Comparison of ENCODE assay signal across 27 cellular contexts in the genomic region with DNA sequence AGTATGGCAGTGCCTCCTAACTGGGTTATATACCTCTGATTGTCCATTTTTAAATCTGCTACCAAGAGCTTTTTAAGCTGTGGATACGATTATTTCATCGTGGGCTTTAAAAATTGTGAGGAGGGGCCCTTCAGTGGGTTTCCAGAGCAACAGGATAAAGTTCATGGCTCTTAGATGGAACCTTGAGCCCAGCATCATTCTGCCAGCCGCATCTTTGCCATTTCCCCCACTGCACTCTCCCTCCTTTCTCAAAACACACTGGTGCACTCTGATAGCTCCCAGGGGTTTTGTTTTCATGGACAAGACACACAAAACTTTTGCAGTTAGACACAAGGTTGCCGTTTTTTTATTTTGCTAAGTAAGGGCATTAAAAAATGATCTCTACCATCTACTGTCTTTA. TPM values are rescaled to one million over a fixed set of nuclear protein-coding genes. Genes with fewer than 3 reads are reported as not detected.
DNase-seq lines count a peak whose midpoint lies in the region; ATAC-seq and TF ChIP-seq lines count a peak whose summit lies in the region.
"Had no signal": no experiment of that assay in that cellular context is flagged by ENCODE, and none has a peak within 500 bp of the region (broad histone marks: within the 10 kb centered on the region; RNA-seq: fewer than 3 reads in every experiment).

No MANE protein-coding gene starts in this region.

- DNase-seq in CD14-positive monocyte (ENCODE audit: low spot score): no peak
- no peak for DNase-seq in T-helper 17 cell
- no peak for DNase-seq in hepatocyte (ENCODE audit: low spot score)
- DNase-seq in stimulated activated effector memory CD8-positive, alpha-beta T cell treated with anti-CD3 and anti-CD28 coated beads, Interleukin-12 subunit alpha, Interleukin-12 subunit beta, amount 100 ng/mL, for 72 hours (ENCODE audit: low spot score in 2 of 2): no peak
- DNase-seq in iPS-NIHi11 (ENCODE audit: low spot score): no peak
- no peak for DNase-seq in NCI-H510A (lab: John Stamatoyannopoulos, UW)
- DNase-seq in NK-92 treated with Interleukin-12 subunit alpha and Interleukin-12 subunit beta, amount 100 ng/mL, for 24 hours (lab: John Stamatoyannopoulos, UW): no peak
- no peak for DNase-seq in NCI-H226
- DNase-seq: activated CD4-positive, alpha-beta T cell treated with anti-CD3 and anti-CD28 coated beads, Interleukin-2, amount 50 U/mL, for 1 hour; activated T-cell treated with anti-CD3 and anti-CD28 coated beads, Interleukin-2, amount 50 U/mL, for 24 hours; AML-193; caudate nucleus; CD8-positive, alpha-beta memory T cell; Karpas-422; NCI-H1436 treated with DMSO at 0.1 percent for 48 hours; NCI-H2081 treated with DMSO at 0.1 percent for 48 hours; NCI-H345; NCI-H748 treated with DMSO at 0.1 percent for 48 hours; RPMI8226; SJCRH30; stimulated activated CD4-positive, alpha-beta T cell treated with anti-CD3 and anti-CD28 coated beads, Interleukin-15, amount 100 ng/mL, for 24 hours; stimulated activated CD4-positive, alpha-beta T cell treated with anti-CD3 and anti-CD28 coated beads, Interleukin-4, amount 100 ng/mL, for 4 hours; uterus had no signal

- no peak overlapping the region for H3K4me2 ChIP-seq in hepatocyte
- H3K4me2 ChIP-seq: A549 had no signal

- H3K36me3 ChIP-seq in hepatocyte (replicated peaks; ENCODE audit: insufficient read depth, low read depth): no peaks in the 10 kb centered on the region
- H3K36me3 ChIP-seq: SJCRH30, uterus had no signal

- H3K27me3 Mint-ChIP-seq in CD14-positive monocyte (ENCODE audit: low read depth in 3 of 3) (peaks cover 0 to 6% (median 0%) of the 10 kb centered on the region in 3 donors), T-helper 17 cell (no peaks in the 10 kb centered on the region)
- H3K27me3 Mint-ChIP-seq: activated T-cell treated with anti-CD3 and anti-CD28 coated beads, Interleukin-2, amount 50 U/mL, for 24 hours had no signal

- WGBS in hepatocyte (ENCODE audit: low lambda C conversion rate, missing lambda C conversion rate): 75% methylated on average over 4 of the region's 4 CpGs

- H3K36me3 Mint-ChIP-seq in CD14-positive monocyte (peaks cover 23% of the 10 kb centered on the region in 2 donors), T-helper 17 cell (ENCODE audit: low read depth) (peaks cover 4% of the 10 kb centered on the region)
- H3K36me3 Mint-ChIP-seq in stimulated activated effector memory CD8-positive, alpha-beta T cell treated with anti-CD3 and anti-CD28 coated beads, Interleukin-12 subunit alpha, Interleukin-12 subunit beta, amount 100 ng/mL, for 72 hours: peaks cover 22% of the 10 kb centered on the region
- H3K36me3 Mint-ChIP-seq: WTC11 had no signal

- TF ChIP-seq CTCF in CD14-positive monocyte (IDR thresholded peaks at IDR 0.05) (no peak), hepatocyte (IDR thresholded peaks at IDR 0.05; ENCODE audit: poor library complexity) (no peak)

- no peak overlapping the region for H2AFZ ChIP-seq in hepatocyte

- H3K4me1 Mint-ChIP-seq in CD14-positive monocyte (peaks cover 68% of the 10 kb centered on the region), T-helper 17 cell (peaks cover 54% of the 10 kb centered on the region)
- H3K4me1 Mint-ChIP-seq in stimulated activated effector memory CD8-positive, alpha-beta T cell treated with anti-CD3 and anti-CD28 coated beads, Interleukin-12 subunit alpha, Interleukin-12 subunit beta, amount 100 ng/mL, for 72 hours: peaks cover 51% of the 10 kb centered on the region

- H3K4me3 Mint-ChIP-seq in CD14-positive monocyte: no peak overlapping the region
- no peak overlapping the region for H3K4me3 Mint-ChIP-seq in T-helper 17 cell
- H3K4me3 Mint-ChIP-seq in stimulated activated effector memory CD8-positive, alpha-beta T cell treated with anti-CD3 and anti-CD28 coated beads, Interleukin-12 subunit alpha, Interleukin-12 subunit beta, amount 100 ng/mL, for 72 hours: no peak overlapping the region
- H3K4me3 Mint-ChIP-seq: activated T-cell treated with anti-CD3 and anti-CD28 coated beads, Interleukin-2, amount 50 U/mL, for 24 hours; CD8-positive, alpha-beta memory T cell; nephron; WTC11 had no signal

- H3K9me3 ChIP-seq in T-helper 17 cell (ENCODE audit: control insufficient read depth, low read length, poor library complexity, severe bottlenecking) (no peaks in the 10 kb centered on the region), hepatocyte (ENCODE audit: low read depth) (no peaks in the 10 kb centered on the region)
- H3K9me3 ChIP-seq: A549, mucosa of descending colon, SJCRH30, uterus had no signal

- H3K27ac Mint-ChIP-seq in CD14-positive monocyte (peak overlapping the region in 5 of 7 donors; percentile 4 to 43 (median 32)), T-helper 17 cell (peak overlapping the region; percentile 78)
- peak overlapping the region; percentile 62 for H3K27ac Mint-ChIP-seq in stimulated activated effector memory CD8-positive, alpha-beta T cell treated with anti-CD3 and anti-CD28 coated beads, Interleukin-12 subunit alpha, Interleukin-12 subunit beta, amount 100 ng/mL, for 72 hours
- H3K27ac Mint-ChIP-seq: activated T-cell treated with anti-CD3 and anti-CD28 coated beads, Interleukin-2, amount 50 U/mL, for 24 hours; nephron had no signal

- peak overlapping the region; percentile 71 for H3K27ac ChIP-seq in hepatocyte
- H3K27ac ChIP-seq: A549, SJCRH30, uterus had no signal

- H3K27me3 ChIP-seq in hepatocyte: no peaks in the 10 kb centered on the region
- H3K27me3 ChIP-seq: SJCRH30, uterus had no signal

- no peaks in the 10 kb centered on the region for H3K9me2 ChIP-seq in hepatocyte (replicated peaks; ENCODE audit: insufficient read depth)

- no peak overlapping the region for H3K4me3 ChIP-seq in hepatocyte
- H3K4me3 ChIP-seq: A549, mucosa of descending colon, SJCRH30, uterus had no signal

- peaks cover 56% of the 10 kb centered on the region for H3K4me1 ChIP-seq in hepatocyte (ENCODE audit: insufficient read depth)

- ATAC-seq in T-helper 17 cell: no peak
- ATAC-seq in stimulated activated effector memory CD8-positive, alpha-beta T cell treated with anti-CD3 and anti-CD28 coated beads, Interleukin-12 subunit alpha, Interleukin-12 subunit beta, amount 100 ng/mL, for 72 hours: no peak
- ATAC-seq: A549, WTC11 had no signal

- H3K79me2 ChIP-seq in hepatocyte: peaks cover 96% of the 10 kb centered on the region

- H4K20me1 ChIP-seq in hepatocyte (ENCODE audit: insufficient read depth, poor library complexity, severe bottlenecking): peaks cover 29% of the 10 kb centered on the region

- peaks cover 0 to 2% (median 0%) of the 10 kb centered on the region in 7 donors for H3K9me3 Mint-ChIP-seq in CD14-positive monocyte
- no peaks in the 10 kb centered on the region for H3K9me3 Mint-ChIP-seq in stimulated activated effector memory CD8-positive, alpha-beta T cell treated with anti-CD3 and anti-CD28 coated beads, Interleukin-12 subunit alpha, Interleukin-12 subunit beta, amount 100 ng/mL, for 72 hours
- H3K9me3 Mint-ChIP-seq: activated T-cell treated with anti-CD3 and anti-CD28 coated beads, Interleukin-2, amount 50 U/mL, for 24 hours; CD8-positive, alpha-beta memory T cell; nephron; WTC11 had no signal

- intact Hi-C loops in CD14-positive monocyte (cut with micrococcal nuclease): no loop called here

RNA-seq across cellular contexts. Expression of gene RREB1, which starts 54.1 kb away (rescaled TPM):
- polyA plus RNA-seq in CD14-positive monocyte: 1 to 10 TPM; 2.1 to 5.6 TPM
- 10 to 100 TPM; 34.7 to 48.1 TPM for total RNA-seq in T-helper 17 cell
- 23.6 and 28.7 TPM in 2 replicates for total RNA-seq in hepatocyte
- 15.2 and 19.7 TPM in 2 replicates for polyA plus RNA-seq in hepatocyte
